Comparison of ENCODE assay signal across 8 cellular contexts in the genomic region with DNA sequence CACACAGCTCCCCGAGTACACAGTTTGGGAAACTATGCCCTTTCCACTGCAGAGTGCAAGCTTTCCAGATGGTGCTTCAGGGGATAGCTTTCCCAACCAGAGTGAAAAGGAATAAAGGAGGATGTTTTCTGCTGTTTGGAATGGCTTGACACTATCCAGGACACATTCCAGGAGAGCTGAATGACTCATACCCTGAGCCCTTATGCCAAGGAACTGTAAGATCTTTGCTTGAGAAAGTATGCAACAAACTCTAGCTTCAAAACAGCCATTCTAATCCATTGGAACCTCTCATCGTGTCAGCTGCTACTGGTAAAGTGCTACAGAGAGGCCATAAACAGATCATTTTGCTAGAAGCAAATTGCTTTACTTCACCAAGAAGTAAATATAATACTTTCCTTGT. TPM values are rescaled to one million over a fixed set of nuclear protein-coding genes. Genes with fewer than 3 reads are reported as not detected.
DNase-seq lines count a peak whose midpoint lies in the region; ATAC-seq and TF ChIP-seq lines count a peak whose summit lies in the region.

No MANE protein-coding gene starts in this region.

- no peaks in the 10 kb centered on the region for H3K9me3 ChIP-seq in SK-N-MC (ENCODE audit: low read depth, low read length)
- H3K9me3 ChIP-seq in psoas muscle = no peaks in the 10 kb centered on the region
- no peaks in the 10 kb centered on the region for H3K9me3 ChIP-seq in CD8-positive, alpha-beta T cell (ENCODE audit: low read length)

- H3K4me3 ChIP-seq in SK-N-MC (no peak overlapping the region), psoas muscle (peak overlapping the region; percentile 22)
- no peak overlapping the region for H3K4me3 ChIP-seq in CD8-positive, alpha-beta T cell (ENCODE audit: low read depth, low read length)

- H3K9ac ChIP-seq in SK-N-MC (ENCODE audit: insufficient read length) = no peak overlapping the region

- peak overlapping the region; percentile 66 for H3K27ac ChIP-seq in SK-N-MC
- no peak overlapping the region for H3K27ac ChIP-seq in foreskin keratinocyte
- H3K27ac ChIP-seq in psoas muscle = peak overlapping the region; percentile 84
- H3K27ac ChIP-seq in CD8-positive, alpha-beta T cell (ENCODE audit: low read depth, low read length) = no peak overlapping the region

- H3K9me3 Mint-ChIP-seq in CD8-positive, alpha-beta T cell = no peaks in the 10 kb centered on the region

- TF ChIP-seq CTCF in foreskin keratinocyte (conservative IDR thresholded peaks at IDR 0.05) = no peak
- TF ChIP-seq CTCF in psoas muscle (IDR thresholded peaks at IDR 0.05) = no peak
- no peak for TF ChIP-seq CTCF in CD8-positive, alpha-beta T cell (IDR thresholded peaks at IDR 0.05)

- CTCF ChIA-PET in CD8-positive, alpha-beta T cell (lab: Charles Lee) = interaction anchor here (1.0 to 2.1 kb wide), 2 partner anchors 14 to 31 kb away, joined by 4 to 8 read pairs; no protein-coding TSS in a partner anchor

- POLR2A ChIA-PET in CD8-positive, alpha-beta T cell (lab: Charles Lee) = interaction anchor here (0.5 to 1.0 kb wide), 2 partner anchors 186 to 208 kb away, joined by 3 to 5 read pairs; no protein-coding TSS in a partner anchor

- peak; percentile 8 for DNase-seq in DMS 273 treated with DMSO at 0.1 percent for 48 hours (lab: John Stamatoyannopoulos, UW)
- DNase-seq in SK-N-MC (ENCODE audit: low read depth, low spot score) = no peak
- peak; percentile 51 to 74 for DNase-seq in foreskin keratinocyte
- DNase-seq in psoas muscle = no peak
- DNase-seq in stimulated activated CD4-positive, alpha-beta T cell treated with anti-CD3 and anti-CD28 coated beads, Interleukin-15, amount 100 ng/mL, for 24 hours = no peak
- DNase-seq in GM19238 (ENCODE audit: insufficient read length, low spot score) = no peak
- DNase-seq in CD8-positive, alpha-beta T cell = no peak

- 5 to 11% (median 11%) methylated on average over 2 of the region's 2 CpGs for WGBS in psoas muscle, 3 donors

- no peaks in the 10 kb centered on the region for H3K27me3 ChIP-seq in foreskin keratinocyte
- H3K27me3 ChIP-seq in psoas muscle (ENCODE audit: insufficient read depth in 3 of 3, low read length in 2 of 3) = no peaks in the 10 kb centered on the region
- no peaks in the 10 kb centered on the region for H3K27me3 ChIP-seq in CD8-positive, alpha-beta T cell (ENCODE audit: insufficient read depth, low read length)

- H3K4me1 ChIP-seq in foreskin keratinocyte (peaks cover 25% of the 10 kb centered on the region), psoas muscle (peaks cover 62% of the 10 kb centered on the region)
- H3K4me1 ChIP-seq in CD8-positive, alpha-beta T cell (ENCODE audit: insufficient read depth, low read length) = peaks cover 17% of the 10 kb centered on the region

- H3K4me1 Mint-ChIP-seq in CD8-positive, alpha-beta T cell (ENCODE audit: low read depth) = peaks cover 23% of the 10 kb centered on the region

- H3K27ac Mint-ChIP-seq in CD8-positive, alpha-beta T cell = no peak overlapping the region

- peaks cover 49% of the 10 kb centered on the region for H3K36me3 ChIP-seq in SK-N-MC (ENCODE audit: insufficient read depth, low read length)
- peaks cover 0 to 6% of the 10 kb centered on the region in 2 donors for H3K36me3 ChIP-seq in psoas muscle (ENCODE audit: insufficient read depth in 1 of 2, low read depth in 1 of 2)
- H3K36me3 ChIP-seq in CD8-positive, alpha-beta T cell (ENCODE audit: insufficient read depth, low read length) = peaks cover 19% of the 10 kb centered on the region

- intact Hi-C loops in psoas muscle (cut with DNase I) = no loop called here
- intact Hi-C loops in CD8-positive, alpha-beta T cell (cut with DNase I, micrococcal nuclease) = no loop called here

- peak; percentile 82 for ATAC-seq in foreskin keratinocyte
- ATAC-seq in psoas muscle = peak; percentile 85 to 88 (median 86)
- ATAC-seq in HG02938 (IDR thresholded peaks at IDR 0.05; ENCODE audit: unreplicated experiment) = no peak
- ATAC-seq in CD8-positive, alpha-beta T cell = no peak

- H3K36me3 Mint-ChIP-seq in CD8-positive, alpha-beta T cell = peaks cover 46% of the 10 kb centered on the region

- no peak overlapping the region for H3K4me3 Mint-ChIP-seq in CD8-positive, alpha-beta T cell

- H3K27me3 Mint-ChIP-seq in CD8-positive, alpha-beta T cell (ENCODE audit: low read depth) = no peaks in the 10 kb centered on the region

RNA-seq across cellular contexts. Expression of gene ANKFY1, which starts 33.6 kb away (rescaled TPM):
- total RNA-seq in foreskin keratinocyte (36.5 and 40.6 TPM in 2 replicates), psoas muscle (10 to 100 TPM; 12.8 to 18.8 (median 16.5) TPM)
- polyA plus RNA-seq in foreskin keratinocyte (8.9 and 9.5 TPM in 2 replicates), psoas muscle (10 to 100 TPM in 1 of 3 donors, 1 to 10 TPM in 2; 5.7 to 11.1 (median 6.0) TPM)
- 10 to 100 TPM; 26.2 to 28.6 TPM for total RNA-seq in CD8-positive, alpha-beta T cell

Comparison
In these comparisons a context has a peak if more than half of its experiments do, and no peak if none do; other contexts are left out.
1. DNase-seq: peak in DMS 273 treated with DMSO at 0.1 percent for 48 hours (single experiment) and foreskin keratinocyte (2 of 2); none in SK-N-MC (single experiment), psoas muscle (0 of 2), stimulated activated CD4-positive, alpha-beta T cell treated with anti-CD3 and anti-CD28 coated beads, Interleukin-15, amount 100 ng/mL, for 24 hours (single experiment), GM19238 (single experiment) and CD8-positive, alpha-beta T cell (0 of 7).
2. H3K27ac ChIP-seq: peak in SK-N-MC (single experiment) and psoas muscle (single experiment); none in foreskin keratinocyte (single experiment) and CD8-positive, alpha-beta T cell (single experiment).
3. ATAC-seq: peak in foreskin keratinocyte (single experiment) and psoas muscle (4 of 4); none in HG02938 (single experiment) and CD8-positive, alpha-beta T cell (single experiment).